In the genomic region with DNA sequence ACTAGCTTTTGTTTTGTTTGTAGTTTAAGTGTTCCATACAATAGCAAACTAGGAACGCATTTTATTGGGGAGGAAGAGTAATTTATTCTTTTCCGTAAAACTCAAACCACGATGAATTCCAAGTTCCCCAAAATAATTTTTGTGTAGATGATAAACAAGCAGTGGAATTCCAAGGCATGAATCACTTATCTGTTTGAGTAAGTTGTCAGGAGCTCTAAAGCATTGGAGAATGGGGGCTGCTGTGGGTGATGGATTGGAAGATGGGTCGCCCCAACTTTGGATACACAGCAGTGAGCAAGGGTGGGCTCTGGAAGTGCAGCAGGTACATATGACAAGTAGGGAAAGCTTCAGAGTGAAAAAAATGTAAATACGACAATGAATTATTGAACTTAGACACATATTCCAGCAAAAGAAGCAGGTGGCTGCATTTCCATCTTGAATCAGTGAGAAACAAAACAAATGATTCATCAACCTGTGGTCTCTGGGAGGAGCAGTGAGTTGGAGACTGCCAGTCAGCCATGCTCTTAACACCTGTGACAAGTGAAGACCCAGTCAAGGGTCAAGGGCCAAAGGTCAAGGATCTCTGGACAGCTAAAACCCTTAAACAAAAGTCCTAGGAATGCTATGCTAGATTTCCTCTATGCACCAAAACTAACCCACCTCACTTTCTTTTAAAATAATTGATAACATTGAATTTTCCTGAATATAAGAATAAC, we compare ENCODE assay signal across 16 cellular contexts. TPM values are rescaled to one million over a fixed set of nuclear protein-coding genes. Genes with fewer than 3 reads are reported as not detected.
"Had no signal": no experiment of that assay in that cellular context is flagged by ENCODE, and none has a peak within 500 bp of the region (broad histone marks: within the 10 kb centered on the region; RNA-seq: fewer than 3 reads in every experiment).

No MANE protein-coding gene starts in this region.

- H3K27me3 ChIP-seq: heart left ventricle, pancreas, sigmoid colon, upper lobe of right lung had no signal

- H3K9me3 ChIP-seq: heart left ventricle, pancreas, sigmoid colon, upper lobe of right lung had no signal

- FAIRE-seq: frontal cortex, pancreas had no signal

- H3K36me3 ChIP-seq: heart left ventricle, pancreas, sigmoid colon, upper lobe of right lung had no signal

- H3K4me1 ChIP-seq: heart left ventricle, sigmoid colon, upper lobe of right lung had no signal

- H3K27ac ChIP-seq: heart left ventricle, sigmoid colon, upper lobe of right lung had no signal

- ATAC-seq: activated naive CD8-positive, alpha-beta T cell treated with anti-CD3 and anti-CD28 coated beads, Interleukin-2, amount 50 U/mL, for 24 hours; heart left ventricle; pancreas; stimulated activated naive CD8-positive, alpha-beta T cell treated with anti-CD3 and anti-CD28 coated beads, Interleukin-15, amount 100 ng/mL, for 72 hours; upper lobe of right lung had no signal

- DNase-seq: activated CD4-positive, alpha-beta T cell treated with anti-CD3 and anti-CD28 coated beads, Interleukin-2, amount 10 ng/mL, durations not matched to agents 7 days and 5 days; activated naive CD4-positive, alpha-beta T cell treated with Interleukin-2 at 50 U/mL for 16 hours; activated naive CD8-positive, alpha-beta T cell treated with anti-CD3 and anti-CD28 coated beads, Interleukin-2, amount 50 U/mL, for 24 hours; aorta; cerebellar nuclear complex; effector memory CD4-positive, alpha-beta T cell; heart left ventricle; immature natural killer cell; pancreas; sigmoid colon; stimulated activated CD4-positive, alpha-beta T cell treated with anti-CD3 and anti-CD28 coated beads, Interleukin-1b, Interleukin-23, amount 100 ng/mL, for 48 hours; stimulated activated naive CD8-positive, alpha-beta T cell treated with anti-CD3 and anti-CD28 coated beads, Interleukin-15, amount 100 ng/mL, for 72 hours; upper lobe of right lung had no signal

- H3K4me3 ChIP-seq: heart left ventricle, lung, pancreas, sigmoid colon, upper lobe of right lung had no signal

RNA-seq across cellular contexts. Expression of a gene that starts 34.2 kb away (rescaled TPM):
- total RNA-seq: activated CD4-positive, alpha-beta T cell treated with anti-CD3 and anti-CD28 coated beads, Interleukin-2, amount 10 ng/mL, durations not matched to agents 7 days and 5 days; activated T-helper 1 cell treated with anti-CD3 and anti-CD28 coated beads, Interleukin-12 subunit alpha, Interleukin-12 subunit beta, Interleukin-2, Interleukin-4 antibody, amounts not matched to agents 30 ng/mL and 10 ng/mL and 1 ng/mL, durations not matched to agents 14 hours and 24 hours and 36 hours had no signal
- polyA plus RNA-seq: aorta had no signal
